1 cellular context compared by ENCODE assay signal in the genomic region with DNA sequence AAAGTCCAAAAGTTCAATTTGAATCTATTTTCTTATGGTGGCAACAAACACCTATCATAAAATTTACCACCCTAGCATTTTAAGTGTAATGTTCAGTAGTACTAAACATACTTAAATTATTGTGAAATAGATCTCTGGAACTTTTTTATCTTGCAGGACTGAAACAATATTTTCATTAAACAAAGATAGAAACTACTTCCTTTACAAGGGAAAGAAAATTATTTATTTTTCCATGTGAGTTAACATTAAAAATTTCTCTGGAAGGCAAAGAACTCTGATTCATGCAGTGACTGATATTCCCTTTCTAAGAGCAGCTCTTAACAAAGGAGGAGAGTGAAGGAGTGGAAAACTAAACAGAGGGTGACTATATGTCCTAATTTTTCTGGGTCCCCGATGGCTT.
TF ChIP-seq lines count a peak whose summit lies in the region.

No MANE protein-coding gene starts in this region.

TF ChIP-seq in GM23338, 12 proteins besides CTCF, POLR2A, EP300 and RAD21 (continued from another document):
- TF ChIP-seq ZNF462 (CRISPR knock-in tag; IDR thresholded peaks at IDR 0.05) (no peak), EZH2 (IDR thresholded peaks at IDR 0.05; ENCODE audit: low read depth, unreplicated experiment) (no peak), EZH2phosphoT487 (IDR thresholded peaks at IDR 0.05; ENCODE audit: unreplicated experiment) (no peak), ETS1 (IDR thresholded peaks at IDR 0.05) (no peak), NANOG (IDR thresholded peaks at IDR 0.05; ENCODE audit: borderline replicate concordance) (no peak), JUNB (IDR thresholded peaks at IDR 0.05; ENCODE audit: unreplicated experiment) (no peak), POLR2AphosphoS5 (IDR thresholded peaks at IDR 0.05; ENCODE audit: low read depth) (no peak), ZNF114 (CRISPR knock-in tag; IDR thresholded peaks at IDR 0.05) (no peak)
- TF ChIP-seq, protein P1, sequence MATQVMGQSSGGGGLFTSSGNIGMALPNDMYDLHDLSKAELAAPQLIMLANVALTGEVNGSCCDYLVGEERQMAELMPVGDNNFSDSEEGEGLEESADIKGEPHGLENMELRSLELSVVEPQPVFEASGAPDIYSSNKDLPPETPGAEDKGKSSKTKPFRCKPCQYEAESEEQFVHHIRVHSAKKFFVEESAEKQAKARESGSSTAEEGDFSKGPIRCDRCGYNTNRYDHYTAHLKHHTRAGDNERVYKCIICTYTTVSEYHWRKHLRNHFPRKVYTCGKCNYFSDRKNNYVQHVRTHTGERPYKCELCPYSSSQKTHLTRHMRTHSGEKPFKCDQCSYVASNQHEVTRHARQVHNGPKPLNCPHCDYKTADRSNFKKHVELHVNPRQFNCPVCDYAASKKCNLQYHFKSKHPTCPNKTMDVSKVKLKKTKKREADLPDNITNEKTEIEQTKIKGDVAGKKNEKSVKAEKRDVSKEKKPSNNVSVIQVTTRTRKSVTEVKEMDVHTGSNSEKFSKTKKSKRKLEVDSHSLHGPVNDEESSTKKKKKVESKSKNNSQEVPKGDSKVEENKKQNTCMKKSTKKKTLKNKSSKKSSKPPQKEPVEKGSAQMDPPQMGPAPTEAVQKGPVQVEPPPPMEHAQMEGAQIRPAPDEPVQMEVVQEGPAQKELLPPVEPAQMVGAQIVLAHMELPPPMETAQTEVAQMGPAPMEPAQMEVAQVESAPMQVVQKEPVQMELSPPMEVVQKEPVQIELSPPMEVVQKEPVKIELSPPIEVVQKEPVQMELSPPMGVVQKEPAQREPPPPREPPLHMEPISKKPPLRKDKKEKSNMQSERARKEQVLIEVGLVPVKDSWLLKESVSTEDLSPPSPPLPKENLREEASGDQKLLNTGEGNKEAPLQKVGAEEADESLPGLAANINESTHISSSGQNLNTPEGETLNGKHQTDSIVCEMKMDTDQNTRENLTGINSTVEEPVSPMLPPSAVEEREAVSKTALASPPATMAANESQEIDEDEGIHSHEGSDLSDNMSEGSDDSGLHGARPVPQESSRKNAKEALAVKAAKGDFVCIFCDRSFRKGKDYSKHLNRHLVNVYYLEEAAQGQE (IDR thresholded peaks at IDR 0.05; ENCODE audit: unreplicated experiment): no peak
